ENCODE assay signal across 28 cellular contexts in genomic region chr1:42758641-42759040, GRCh38. TPM values are rescaled to one million over a fixed set of nuclear protein-coding genes. Genes with fewer than 3 reads are reported as not detected.
DNase-seq lines count a peak whose midpoint lies in the region; ATAC-seq and TF ChIP-seq lines count a peak whose summit lies in the region.
"Had no signal": no experiment of that assay in that cellular context is flagged by ENCODE, and none has a peak within 500 bp of the region (broad histone marks: within the 10 kb centered on the region; RNA-seq: fewer than 3 reads in every experiment).

No MANE protein-coding gene starts in this region.

- TF ChIP-seq CTCF in CD14-positive monocyte (IDR thresholded peaks at IDR 0.05): no peak

- ATAC-seq in GM21786 (IDR thresholded peaks at IDR 0.05; ENCODE audit: unreplicated experiment) (no peak), HG03469 (IDR thresholded peaks at IDR 0.05; ENCODE audit: unreplicated experiment) (no peak)
- ATAC-seq: activated CD4-positive, CD25-positive, alpha-beta regulatory T cell treated with anti-CD3 and anti-CD28 coated beads, Interleukin-2, amount 50 U/mL, for 24 hours; lower lobe of right lung; natural killer cell treated with Interleukin-12 subunit alpha and Interleukin-12 subunit beta and Interleukin-15 and Interleukin-18, amount 100 ng/mL, for 72 hours; stimulated activated effector memory CD8-positive, alpha-beta T cell treated with anti-CD3 and anti-CD28 coated beads, Interleukin-12 subunit alpha, Interleukin-12 subunit beta, amount 100 ng/mL, for 72 hours; T-cell had no signal

- H3K36me3 Mint-ChIP-seq in CD14-positive monocyte: peaks cover 62 to 84% of the 10 kb centered on the region in 2 donors

- H3K27me3 Mint-ChIP-seq in CD14-positive monocyte (ENCODE audit: low read depth in 3 of 3): no peaks in the 10 kb centered on the region
- H3K27me3 Mint-ChIP-seq: brain; CD4-positive, CD25-positive, alpha-beta regulatory T cell; natural killer cell treated with Interleukin-12 subunit alpha and Interleukin-12 subunit beta and Interleukin-15 and Interleukin-18, amount 100 ng/mL, for 72 hours; T-cell had no signal

- H3K27ac Mint-ChIP-seq in CD14-positive monocyte: peak overlapping the region in 4 of 7 donors; percentile 36 to 75 (median 52)
- H3K27ac Mint-ChIP-seq: CD4-positive, CD25-positive, alpha-beta regulatory T cell; natural killer cell treated with Interleukin-12 subunit alpha and Interleukin-12 subunit beta and Interleukin-15 and Interleukin-18, amount 100 ng/mL, for 72 hours; stimulated activated effector memory CD8-positive, alpha-beta T cell treated with anti-CD3 and anti-CD28 coated beads, Interleukin-12 subunit alpha, Interleukin-12 subunit beta, amount 100 ng/mL, for 72 hours; T-cell had no signal

- DNase-seq in CD14-positive monocyte (ENCODE audit: low spot score): no peak
- peak; percentile 81 for DNase-seq in KBM-7
- DNase-seq in SKM-1 treated with dmso at 0.1 percent for 144 hours (lab: John Stamatoyannopoulos, UW; ENCODE audit: unreplicated experiment): peak; percentile 26
- peak; percentile 23 for DNase-seq in germinal center (ENCODE audit: low spot score)
- DNase-seq in NCI-H2171 treated with DMSO at 0.1 percent for 48 hours (lab: John Stamatoyannopoulos, UW): no peak
- DNase-seq: activated CD4-positive, alpha-beta T cell treated with anti-CD3 and anti-CD28 coated beads, Interleukin-2, amount 50 U/mL, for 4 hours; activated naive CD4-positive, alpha-beta T cell treated with anti-CD3 and anti-CD28 coated beads, Interleukin-2, amount 50 U/mL, for 16 hours; CD4-positive, CD25-positive, alpha-beta regulatory T cell; DMS79 treated with DMSO at 0.1 percent for 48 hours; GF-D8; lower lobe of right lung; MG63; NCI-H1417; NCI-H2081; NCI-H345; NCI-H69; RPMI8226; SJCRH30; T-cell; transverse colon had no signal

- no peak overlapping the region for H3K4me3 Mint-ChIP-seq in CD14-positive monocyte
- H3K4me3 Mint-ChIP-seq: brain; CD4-positive, CD25-positive, alpha-beta regulatory T cell; natural killer cell treated with Interleukin-12 subunit alpha and Interleukin-12 subunit beta and Interleukin-15 and Interleukin-18, amount 100 ng/mL, for 72 hours; stimulated activated effector memory CD8-positive, alpha-beta T cell treated with anti-CD3 and anti-CD28 coated beads, Interleukin-12 subunit alpha, Interleukin-12 subunit beta, amount 100 ng/mL, for 72 hours; T-cell had no signal

- in situ Hi-C loops in KBM-7 (cut with MboI; ENCODE audit: low pct_unique_long_range_greater_than_20kb, low sequenced_read_pairs): no loop called here

- H3K9me3 Mint-ChIP-seq in CD14-positive monocyte: no peaks in the 10 kb centered on the region
- H3K9me3 Mint-ChIP-seq: brain; CD4-positive, CD25-positive, alpha-beta regulatory T cell; natural killer cell treated with Interleukin-12 subunit alpha and Interleukin-12 subunit beta and Interleukin-15 and Interleukin-18, amount 100 ng/mL, for 72 hours; stimulated activated effector memory CD8-positive, alpha-beta T cell treated with anti-CD3 and anti-CD28 coated beads, Interleukin-12 subunit alpha, Interleukin-12 subunit beta, amount 100 ng/mL, for 72 hours; T-cell had no signal

- H3K4me1 Mint-ChIP-seq in CD14-positive monocyte: peaks cover 8% of the 10 kb centered on the region

- intact Hi-C loops in CD14-positive monocyte (cut with micrococcal nuclease): loop anchor here (5.0 kb wide), 1 partner anchor 181 kb away; no protein-coding TSS in a partner anchor

RNA-seq across cellular contexts. Expression of gene P3H1, which starts 8.2 kb away (rescaled TPM):
- 10 to 100 TPM; 16.8 to 16.9 TPM for polyA plus RNA-seq in CD14-positive monocyte

RNA-seq across cellular contexts. Expression of gene C1orf50, which starts 8.4 kb away (rescaled TPM):
- 1 to 10 TPM; 3.7 to 9.2 TPM for polyA plus RNA-seq in CD14-positive monocyte

RNA-seq across cellular contexts. Expression of gene CLDN19, which starts 18.6 kb away (rescaled TPM):
- not detected for polyA plus RNA-seq in CD14-positive monocyte
- polyA plus RNA-seq: AG04450; CD4-positive, CD25-positive, alpha-beta regulatory T cell; endothelial cell of umbilical vein had no signal

RNA-seq across cellular contexts. Expression of gene TMEM269, which starts 26.1 kb away (rescaled TPM):
- not detected for polyA plus RNA-seq in CD14-positive monocyte

RNA-seq across cellular contexts. Expression of gene ERMAP, which starts 58.3 kb away (rescaled TPM):
- polyA plus RNA-seq in CD14-positive monocyte: 1 to 10 TPM; 6.0 to 8.4 TPM

Comparison
In these comparisons a context has a peak if more than half of its experiments do, and no peak if none do; other contexts are left out.
1. DNase-seq: peak in KBM-7 (single experiment), SKM-1 treated with dmso at 0.1 percent for 144 hours (single experiment) and germinal center (single experiment); none in CD14-positive monocyte (single experiment) and NCI-H2171 treated with DMSO at 0.1 percent for 48 hours (single experiment).